ENCODE assay signal across 1 cellular context in genomic region chr7:2260820-2261219, GRCh38.
TF ChIP-seq lines count a peak whose summit lies in the region.

No MANE protein-coding gene starts in this region.

TF ChIP-seq in HCT116, 20 proteins besides CTCF, POLR2A, EP300 and RAD21 (continued from another document):
- TF ChIP-seq ZBTB33 (IDR thresholded peaks at IDR 0.05; ENCODE audit: extremely low read depth, insufficient replicate concordance, low read length) (no peak), SIN3A (IDR thresholded peaks at IDR 0.05; ENCODE audit: low read depth) (no peak), TCF7L2 (IDR thresholded peaks at IDR 0.05; ENCODE audit: borderline replicate concordance, extremely low read depth, insufficient read depth, insufficient read length) (no peak), EGR1 (IDR thresholded peaks at IDR 0.05; ENCODE audit: low read depth) (no peak), SRF (IDR thresholded peaks at IDR 0.05; ENCODE audit: low read depth) (no peak), CEBPB (IDR thresholded peaks at IDR 0.05; ENCODE audit: low read depth) (no peak)
TF ChIP-seq in HCT116: peak in this region for 0.
